Comparison of ENCODE assay signal across 22 cellular contexts in genomic region chr2:16154061-16154460, GRCh38.
A peak's percentile ranks its signal among the peaks of the same experiment; 100 is the strongest.
DNase-seq lines count a peak whose midpoint lies in the region; ATAC-seq lines count a peak whose summit lies in the region.
"Had no signal": no experiment of that assay in that cellular context is flagged by ENCODE, and none has a peak within 500 bp of the region (broad histone marks: within the 10 kb centered on the region; RNA-seq: fewer than 3 reads in every experiment).

No MANE protein-coding gene starts in this region.

- DNase-seq in SK-N-DZ (ENCODE audit: low spot score) = peak; percentile 98
- DNase-seq: 8988T; ACHN; AML-193; C1 segment of cervical spinal cord; Caco-2; Calu3; CD4-positive, alpha-beta memory T cell; CD4-positive, alpha-beta T cell; CD4-positive, CD25-positive, alpha-beta regulatory T cell; CD8-positive, alpha-beta memory T cell; CD8-positive, alpha-beta T cell; COR-L47; DMS 273 treated with DMSO at 0.1 percent for 48 hours; DMS153; DMS53; DMS79; DMS79 treated with DMSO at 0.1 percent for 48 hours; DND-41; EL had no signal

- no peak for ATAC-seq in HG03520 (IDR thresholded peaks at IDR 0.05; ENCODE audit: unreplicated experiment)
- ATAC-seq: A549; CD8-positive, alpha-beta T cell had no signal
